Comparison of ENCODE assay signal across 32 cellular contexts in the genomic region with DNA sequence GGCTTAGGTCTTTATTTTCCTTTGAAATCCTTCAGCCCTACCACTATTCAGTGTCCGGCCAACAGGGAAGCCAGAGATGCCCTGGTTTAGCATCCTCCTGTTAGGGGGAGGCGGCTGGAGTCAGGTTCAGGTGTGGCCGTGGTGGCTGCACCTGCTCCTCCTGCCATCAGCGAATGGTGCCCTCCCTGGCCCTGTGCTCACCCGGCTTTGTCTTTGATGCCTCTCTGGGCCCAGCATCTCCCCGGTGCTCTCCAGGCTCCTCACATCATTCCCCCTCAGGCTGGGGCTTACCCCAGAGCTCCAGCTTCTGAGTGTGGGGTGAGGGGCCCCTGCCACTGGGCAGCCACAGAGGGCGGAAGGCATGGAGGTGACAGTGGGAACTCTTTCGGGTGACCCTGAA.
"Had no signal": no experiment of that assay in that cellular context is flagged by ENCODE, and none has a peak within 500 bp of the region (broad histone marks: within the 10 kb centered on the region; RNA-seq: fewer than 3 reads in every experiment).

No MANE protein-coding gene starts in this region.

- ATAC-seq: activated CD8-positive, alpha-beta memory T cell treated with anti-CD3 and anti-CD28 coated beads, Interleukin-2, amount 10 ng/mL, durations not matched to agents 7 days and 5 days; activated naive CD8-positive, alpha-beta T cell treated with anti-CD3 and anti-CD28 coated beads, Interleukin-2, amount 50 U/mL, for 24 hours; Panc1 had no signal

- DNase-seq: activated CD4-positive, alpha-beta memory T cell treated with anti-CD3 and anti-CD28 coated beads, Interleukin-2, amount 10 ng/mL, durations not matched to agents 7 days and 5 days; activated CD4-positive, alpha-beta T cell treated with anti-CD3 and anti-CD28 coated beads for 1 hour; activated CD4-positive, alpha-beta T cell treated with anti-CD3 and anti-CD28 coated beads for 48 hours; activated CD4-positive, CD25-positive, alpha-beta regulatory T cell; activated CD8-positive, alpha-beta memory T cell treated with anti-CD3 and anti-CD28 coated beads for 24 hours; activated CD8-positive, alpha-beta memory T cell treated with anti-CD3 and anti-CD28 coated beads, Interleukin-2, amount 10 ng/mL, durations not matched to agents 7 days and 5 days; activated CD8-positive, alpha-beta memory T cell treated with anti-CD3 and anti-CD28 coated beads, Interleukin-2, amount 50 U/mL, for 48 hours; activated effector memory CD4-positive, alpha-beta T cell treated with Interleukin-2 at 50 U/mL for 16 hours; activated naive CD4-positive, alpha-beta T cell treated with anti-CD3 and anti-CD28 coated beads, Interleukin-2, amount 10 ng/mL, durations not matched to agents 7 days and 5 days; activated naive CD8-positive, alpha-beta T cell treated with anti-CD3 and anti-CD28 coated beads, Interleukin-2, amount 50 U/mL, for 24 hours; activated T-cell treated with anti-CD3 and anti-CD28 coated beads, Interleukin-2, amount 50 U/mL, for 48 hours; anterior cingulate cortex; caudate nucleus; cerebellar nuclear complex; Kasumi-1; MG63; NCI-H1048; NCI-H1105 treated with DMSO at 0.1 percent for 48 hours; NCI-H1436; NCI-H1694; NCI-H1930; NCI-H2081 treated with DMSO at 0.1 percent for 48 hours; NCI-H345; NCI-H510A; NCI-H526; NCI-H82; SHP77; SJCRH30; T1000; WERI-Rb-1 had no signal

- FAIRE-seq: bronchial epithelial cell had no signal
